Comparison of ENCODE assay signal across 21 cellular contexts in the genomic region with DNA sequence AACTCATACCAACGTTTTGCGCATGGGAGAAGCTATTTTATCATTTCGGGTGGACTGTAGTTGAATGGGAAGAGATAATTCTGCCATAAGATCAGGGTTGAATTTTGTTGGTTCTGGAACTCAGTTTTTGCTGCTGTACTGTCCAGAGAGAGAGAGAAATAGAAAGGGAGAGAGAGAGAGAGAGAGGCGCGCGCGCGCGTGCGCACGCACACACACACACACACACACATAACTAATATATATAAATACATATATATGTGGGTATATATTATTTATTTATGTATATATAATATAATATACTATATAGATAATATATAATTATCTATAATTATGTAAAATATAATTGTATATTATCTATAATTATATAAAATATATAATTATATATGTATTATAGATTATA. TPM values are rescaled to one million over a fixed set of nuclear protein-coding genes. Genes with fewer than 3 reads are reported as not detected.
DNase-seq lines count a peak whose midpoint lies in the region; ATAC-seq, FAIRE-seq and TF ChIP-seq lines count a peak whose summit lies in the region.
"Had no signal": no experiment of that assay in that cellular context is flagged by ENCODE, and none has a peak within 500 bp of the region (broad histone marks: within the 10 kb centered on the region; RNA-seq: fewer than 3 reads in every experiment).

No MANE protein-coding gene starts in this region.

- TF ChIP-seq CTCF in HepG2 (CRISPR knock-in tag; IDR thresholded peaks at IDR 0.05): no peak
- TF ChIP-seq CTCF in right lobe of liver (IDR thresholded peaks at IDR 0.05): no peak
- TF ChIP-seq CTCF in psoas muscle (IDR thresholded peaks at IDR 0.05): no peak

- peak overlapping the region; percentile 11 for H3K27ac ChIP-seq in HepG2 (ENCODE audit: extremely low read length, insufficient read depth, low read length)
- no peak overlapping the region for H3K27ac ChIP-seq in right lobe of liver
- H3K27ac ChIP-seq in small intestine (ENCODE audit: low read depth in 1 of 2, low read length in 1 of 2): no peak overlapping the region
- no peak overlapping the region for H3K27ac ChIP-seq in psoas muscle
- H3K27ac ChIP-seq: GM23248 had no signal

- POLR2A ChIA-PET in HepG2 (lab: Yijun Ruan, JAX): interaction anchor here (0.7 to 1.0 kb wide), 3 partner anchors 18 to 348 kb away, joined by 3 read pairs; no protein-coding TSS in a partner anchor

- no peak for TF ChIP-seq POLR2A in HepG2 (IDR thresholded peaks at IDR 0.05; ENCODE audit: insufficient read depth in 1 of 2, low read depth in 2 of 2, low read length in 2 of 2)
- TF ChIP-seq POLR2A in right lobe of liver (IDR thresholded peaks at IDR 0.05): no peak

- H3K4me1 ChIP-seq in HepG2 (ENCODE audit: insufficient read depth, low read length) (peaks cover 38% of the 10 kb centered on the region), right lobe of liver (peaks cover 0 to 4% (median 0%) of the 10 kb centered on the region in 4 donors), small intestine (ENCODE audit: control insufficient read depth in 2 of 2, insufficient read depth in 1 of 2, low read depth in 1 of 2, low read length in 1 of 2) (no peaks in the 10 kb centered on the region), psoas muscle (peaks cover 4% of the 10 kb centered on the region)

- H3K4me2 ChIP-seq in HepG2 (ENCODE audit: low read depth, low read length): no peak overlapping the region

- in situ Hi-C loops in HepG2 (cut with HindIII; ENCODE audit: extremely low pct_ligation_motif_present, low pct_unique_long_range_greater_than_20kb): no loop called here

- H2AFZ ChIP-seq in HepG2 (ENCODE audit: low read length): no peak overlapping the region
- H2AFZ ChIP-seq: GM23248 had no signal

- FAIRE-seq in HepG2 (lab: Jason Lieb, UNC) (no peak), TTC549 (lab: Jason Lieb, UNC) (peak; percentile 82), frontal cortex (lab: Jason Lieb, UNC) (peak; percentile 73), small intestine (lab: Jason Lieb, UNC) (peak; percentile 62)
- FAIRE-seq: GM12892, GM19239, H1 had no signal

- peak overlapping the region; percentile 0; the same call in 1 of the 2 replicates for H3K9ac ChIP-seq in HepG2 (ENCODE audit: insufficient read depth, low read depth, low read length)
- H3K9ac ChIP-seq: GM23248 had no signal

- H3K4me3 ChIP-seq in HepG2 (replicated peaks in 1 of 3; ENCODE audit: insufficient read depth in 1 of 3, low read depth in 2 of 3, low read length in 3 of 3) (no peak overlapping the region), right lobe of liver (no peak overlapping the region), small intestine (ENCODE audit: low read depth in 1 of 2, low read length in 2 of 2) (no peak overlapping the region), psoas muscle (no peak overlapping the region)
- H3K4me3 ChIP-seq: GM23248 had no signal

- intact Hi-C loops in HepG2 (cut with micrococcal nuclease; ENCODE audit: unreplicated experiment): no loop called here
- intact Hi-C loops in right lobe of liver (cut with DNase I): no loop called here
- intact Hi-C loops in psoas muscle (cut with DNase I): no loop called here

- CTCF ChIA-PET in HepG2 (lab: Yijun Ruan, JAX; ENCODE audit: low intra/inter-chr PET ratio, low total read pairs): no interaction called here

- peaks cover 59% of the 10 kb centered on the region for H3K79me2 ChIP-seq in HepG2 (ENCODE audit: insufficient read depth, low read length)

- TF ChIP-seq EP300 in HepG2 (IDR thresholded peaks at IDR 0.05; ENCODE audit: low read depth in 2 of 2, low read length in 2 of 2) (no peak), HepG2 (CRISPR knock-in tag; IDR thresholded peaks at IDR 0.05; ENCODE audit: borderline replicate concordance) (no peak)

- H4K20me1 ChIP-seq in HepG2 (ENCODE audit: insufficient read depth, low read length): peaks cover 5% of the 10 kb centered on the region; the same call in 1 of the 2 replicates

- H3K27me3 ChIP-seq in HepG2 (ENCODE audit: control insufficient read depth in 1 of 2, insufficient read depth in 2 of 2, low read length in 2 of 2): no peaks in the 10 kb centered on the region
- no peaks in the 10 kb centered on the region for H3K27me3 ChIP-seq in right lobe of liver
- H3K27me3 ChIP-seq in small intestine (ENCODE audit: control insufficient read depth in 2 of 2, insufficient read depth in 2 of 2, low read length in 2 of 2): no peaks in the 10 kb centered on the region
- H3K27me3 ChIP-seq in psoas muscle (ENCODE audit: insufficient read depth in 3 of 3, low read length in 2 of 3): no peaks in the 10 kb centered on the region

- no peaks in the 10 kb centered on the region for H3K9me3 ChIP-seq in HepG2 (ENCODE audit: low read length)
- peaks cover 0 to 7% (median 0%) of the 10 kb centered on the region in 4 donors for H3K9me3 ChIP-seq in right lobe of liver
- no peaks in the 10 kb centered on the region for H3K9me3 ChIP-seq in small intestine (ENCODE audit: control insufficient read depth, low read depth)
- no peaks in the 10 kb centered on the region for H3K9me3 ChIP-seq in psoas muscle

- DNase-seq in HepG2 (ENCODE audit: low spot score) (no peak), right lobe of liver (no peak), frontal cortex (ENCODE audit: low spot score in 2 of 2) (no peak), small intestine (no peak), psoas muscle (no peak), RPMI8226 (no peak)
- DNase-seq: 8988T; C1 segment of cervical spinal cord; Calu3; CD4-positive, alpha-beta memory T cell; COR-L47; DMS53; DMS79 treated with DMSO at 0.1 percent for 48 hours; GM23248; H7; HCEC 1CT had no signal

- no peak for TF ChIP-seq RAD21 in HepG2 (CRISPR knock-in tag; IDR thresholded peaks at IDR 0.05)

- 97% methylated on average over 11 of the region's 11 CpGs for WGBS in HepG2 (ENCODE audit: low lambda C conversion rate)
- WGBS in right lobe of liver (ENCODE audit: insufficient coverage, low coverage, low lambda C conversion rate, missing lambda C conversion rate): 92% methylated on average over 11 of the region's 11 CpGs
- 93 to 96% (median 96%) methylated on average over 10 to 11 of the region's 11 CpGs for WGBS in small intestine, 3 donors
- WGBS in psoas muscle, 3 donors: 88 to 97% (median 93%) methylated on average over 11 of the region's 11 CpGs

- no peak for ATAC-seq in HepG2
- ATAC-seq in right lobe of liver: no peak
- ATAC-seq in psoas muscle: no peak
- ATAC-seq in HG03039 (IDR thresholded peaks at IDR 0.05; ENCODE audit: unreplicated experiment): no peak

- BruUV-seq in HepG2 (replicated peaks; lab: Mats Ljungman, UMichigan): no TSS peak

- peaks cover 2 to 14% of the 10 kb centered on the region in 2 experiments; a peak in 4 of 5 replicates for H3K36me3 ChIP-seq in HepG2 (replicated peaks in 1 of 2; ENCODE audit: control insufficient read depth in 1 of 2, insufficient read depth in 2 of 2, low read length in 2 of 2)
- H3K36me3 ChIP-seq in right lobe of liver: no peaks in the 10 kb centered on the region
- peaks cover 0 to 4% of the 10 kb centered on the region in 2 donors for H3K36me3 ChIP-seq in small intestine (ENCODE audit: control insufficient read depth in 2 of 2, insufficient read depth in 2 of 2, low read length in 2 of 2)
- H3K36me3 ChIP-seq in psoas muscle (ENCODE audit: insufficient read depth in 1 of 2, low read depth in 1 of 2): no peaks in the 10 kb centered on the region

TF ChIP-seq in HepG2, 621 proteins besides CTCF, POLR2A, EP300 and RAD21 (continues in another document):
- no peak for TF ChIP-seq MEIS2 (CRISPR knock-in tag; IDR thresholded peaks at IDR 0.05)
- TF ChIP-seq THAP11 (CRISPR knock-in tag; IDR thresholded peaks at IDR 0.05): no peak
- TF ChIP-seq, protein P1, sequence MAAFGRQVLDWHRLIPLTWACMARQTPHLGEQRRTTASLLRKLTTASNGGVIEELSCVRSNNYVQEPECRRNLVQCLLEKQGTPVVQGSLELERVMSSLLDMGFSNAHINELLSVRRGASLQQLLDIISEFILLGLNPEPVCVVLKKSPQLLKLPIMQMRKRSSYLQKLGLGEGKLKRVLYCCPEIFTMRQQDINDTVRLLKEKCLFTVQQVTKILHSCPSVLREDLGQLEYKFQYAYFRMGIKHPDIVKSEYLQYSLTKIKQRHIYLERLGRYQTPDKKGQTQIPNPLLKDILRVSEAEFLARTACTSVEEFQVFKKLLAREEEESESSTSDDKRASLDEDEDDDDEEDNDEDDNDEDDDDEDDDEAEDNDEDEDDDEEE (CRISPR knock-in tag; IDR thresholded peaks at IDR 0.05): no peak
- no peak for TF ChIP-seq SP4 (CRISPR knock-in tag; IDR thresholded peaks at IDR 0.05)

RNA-seq across cellular contexts. Expression of gene ATRN, which starts 21.9 kb away (rescaled TPM):
- total RNA-seq in HepG2 (2016; rRNA removed; fragmentation: Illumina TruSeq; extraction: Trizol) (30.8 and 44.2 TPM in 2 replicates), right lobe of liver (10 to 100 TPM; 46.9 to 82.1 (median 59.1) TPM), frontal cortex (51.0 TPM), psoas muscle (10 to 100 TPM; 14.7 to 18.6 (median 16.8) TPM)
- total RNA-seq in HepG2 (2016; cell fraction: cytosol; rRNA removed; fragmentation: Illumina TruSeq; extraction: Trizol; ENCODE audit: low read depth): 3.7 and 4.2 TPM in 2 replicates
- 27.2 and 45.7 TPM in 2 replicates for total RNA-seq in HepG2 (2016; cell fraction: insoluble cytoplasmic fraction; rRNA removed; fragmentation: Illumina TruSeq; extraction: Trizol)
- total RNA-seq in HepG2 (2016; cell fraction: membrane; rRNA removed; fragmentation: Illumina TruSeq; extraction: Trizol): 9.6 and 11.5 TPM in 2 replicates
- 61.1 and 74.3 TPM in 2 replicates for total RNA-seq in HepG2 (2016; cell fraction: nucleus; rRNA removed; fragmentation: Illumina TruSeq; extraction: Trizol)
- polyA plus RNA-seq in HepG2 (2011; rRNA removed) (81.1 and 97.2 TPM in 2 replicates), small intestine (10 to 100 TPM; 11.4 to 24.8 (median 13.8) TPM), psoas muscle (1 to 10 TPM; 3.9 to 7.6 (median 5.4) TPM)
- 56.4 and 83.6 TPM in 2 replicates for polyA plus RNA-seq in HepG2 (2011; cell fraction: cytosol; rRNA removed)
- polyA plus RNA-seq in HepG2 (2011; cell fraction: nucleus; rRNA removed): 56.4 and 62.4 TPM in 2 replicates
- polyA plus RNA-seq in HepG2 (2012): 69.4 and 78.7 TPM in 2 replicates
- 1.8 and 2.0 TPM in 2 replicates for polyA plus RNA-seq in HepG2 (2016; cell fraction: cytosol; fragmentation: Illumina TruSeq; extraction: Trizol; ENCODE audit: low read depth)
- polyA plus RNA-seq in HepG2 (2016; cell fraction: insoluble cytoplasmic fraction; fragmentation: Illumina TruSeq; extraction: Trizol; ENCODE audit: low read depth): 14.7 and 16.4 TPM in 2 replicates
- 4.0 and 4.6 TPM in 2 replicates for polyA plus RNA-seq in HepG2 (2016; cell fraction: membrane; fragmentation: Illumina TruSeq; extraction: Trizol; ENCODE audit: low read depth)
- polyA plus RNA-seq in HepG2 (2016; cell fraction: nucleus; fragmentation: Illumina TruSeq; extraction: Trizol; ENCODE audit: insufficient read depth, low read depth): 41.8 and 43.9 TPM in 2 replicates
- 12.4 and 245 TPM in 2 replicates for polyA minus RNA-seq in HepG2 (2011; rRNA and poly(A)+ RNA removed; ENCODE audit: low replicate concordance)
- 92.1 and 130 TPM in 2 replicates for polyA minus RNA-seq in HepG2 (2011; cell fraction: cytosol; rRNA and poly(A)+ RNA removed)
- polyA minus RNA-seq in HepG2 (2011; cell fraction: nucleus; rRNA and poly(A)+ RNA removed): 123 and 165 TPM in 2 replicates
